ENCODE assay signal across 20 cellular contexts in genomic region chr3:183393625-183394024, GRCh38. TPM values are rescaled to one million over a fixed set of nuclear protein-coding genes. Genes with fewer than 3 reads are reported as not detected.
DNase-seq lines count a peak whose midpoint lies in the region; ATAC-seq and TF ChIP-seq lines count a peak whose summit lies in the region.
"Had no signal": no experiment of that assay in that cellular context is flagged by ENCODE, and none has a peak within 500 bp of the region (broad histone marks: within the 10 kb centered on the region; RNA-seq: fewer than 3 reads in every experiment).

No MANE protein-coding gene starts in this region.

- H3K36me3 Mint-ChIP-seq in WTC11 (no peaks in the 10 kb centered on the region), endothelial cell (ENCODE audit: low read depth, unreplicated experiment) (no peaks in the 10 kb centered on the region)

- H3K36me3 ChIP-seq in right atrium auricular region (no peaks in the 10 kb centered on the region), aorta (ENCODE audit: control insufficient read depth in 1 of 2, insufficient read depth in 2 of 2, low read length in 1 of 2) (no peaks in the 10 kb centered on the region), A673 (ENCODE audit: insufficient read depth, low read length, poor library complexity, severe bottlenecking) (no peaks in the 10 kb centered on the region)

- BruUV-seq in A673 (replicated peaks; lab: Mats Ljungman, UMichigan), result no TSS peak

- H3K4me3 Mint-ChIP-seq in WTC11, result no peak overlapping the region
- H3K4me3 Mint-ChIP-seq in endothelial cell (ENCODE audit: unreplicated experiment), result no peak overlapping the region

- peak; percentile 19 to 83 for ATAC-seq in left cardiac atrium
- ATAC-seq in WTC11, result no peak
- ATAC-seq in aorta (ENCODE audit: low FRiP score), result no peak
- ATAC-seq: A549, HepG2, PC-3 had no signal

- WGBS in aorta, 2 donors, result 3 to 8% methylated on average over 4 of the region's 4 CpGs

- no peaks in the 10 kb centered on the region for H3K27me3 ChIP-seq in right atrium auricular region
- no peaks in the 10 kb centered on the region for H3K27me3 ChIP-seq in aorta (ENCODE audit: control insufficient read depth in 1 of 2, insufficient read depth in 2 of 2, low read length in 1 of 2)
- no peaks in the 10 kb centered on the region for H3K27me3 ChIP-seq in A673 (replicated peaks; ENCODE audit: insufficient read depth, low read depth, low read length, poor library complexity)

- CTCF ChIA-PET in WTC11 (lab: Charles Lee), result no interaction called here
- CTCF ChIA-PET in A673 (lab: Charles Lee), result no interaction called here

- H3K9me3 ChIP-seq in right atrium auricular region (no peaks in the 10 kb centered on the region), aorta (ENCODE audit: control insufficient read depth, low read length) (no peaks in the 10 kb centered on the region), A673 (ENCODE audit: low read depth, low read length, poor library complexity, severe bottlenecking) (no peaks in the 10 kb centered on the region)
- H3K9me3 ChIP-seq: A549 had no signal

- H3K9me3 Mint-ChIP-seq in WTC11 (no peaks in the 10 kb centered on the region), endothelial cell (ENCODE audit: unreplicated experiment) (no peaks in the 10 kb centered on the region)

- H3K27ac ChIP-seq in right atrium auricular region (no peak overlapping the region), aorta (ENCODE audit: low read depth in 1 of 2, low read length in 2 of 2) (no peak overlapping the region), A673 (ENCODE audit: low read depth, low read length, poor library complexity, severe bottlenecking) (no peak overlapping the region)
- H3K27ac ChIP-seq: A549, C4-2B, KMS-11, RWPE1 had no signal

- TF ChIP-seq CTCF in right atrium auricular region (IDR thresholded peaks at IDR 0.05) (no peak), WTC11 (IDR thresholded peaks at IDR 0.05) (no peak), endothelial cell (IDR thresholded peaks at IDR 0.05; ENCODE audit: unreplicated experiment) (no peak), A673 (conservative IDR thresholded peaks at IDR 0.05; ENCODE audit: low read depth, low read length) (no peak)

- H3K27ac Mint-ChIP-seq in WTC11 (0 out of 2 replicates have a peak overlapping the region, but pooled peaks have one; percentile 23), endothelial cell (ENCODE audit: unreplicated experiment) (no peak overlapping the region)

- no peak overlapping the region for H3K4me3 ChIP-seq in right atrium auricular region
- H3K4me3 ChIP-seq in aorta (ENCODE audit: low read length in 2 of 2), result no peak overlapping the region
- H3K4me3 ChIP-seq in A673 (ENCODE audit: low read depth, low read length, poor library complexity, severe bottlenecking), result no peak overlapping the region
- H3K4me3 ChIP-seq: A549 had no signal

- no peaks in the 10 kb centered on the region for H3K4me1 ChIP-seq in right atrium auricular region
- H3K4me1 ChIP-seq in aorta (ENCODE audit: control insufficient read depth in 1 of 2, insufficient read depth in 2 of 2, low read length in 2 of 2), result no peaks in the 10 kb centered on the region
- no peaks in the 10 kb centered on the region for H3K4me1 ChIP-seq in A673 (ENCODE audit: insufficient read depth, low read length, poor library complexity, severe bottlenecking)
- H3K4me1 ChIP-seq: A549 had no signal

- H3K27me3 Mint-ChIP-seq in WTC11 (ENCODE audit: low read depth) (no peaks in the 10 kb centered on the region), endothelial cell (ENCODE audit: unreplicated experiment) (no peaks in the 10 kb centered on the region)

- POLR2A ChIA-PET in WTC11 (lab: Charles Lee), result no interaction called here
- POLR2A ChIA-PET in A673 (lab: Charles Lee; ENCODE audit: low non-redundant PET), result no interaction called here

- H3K4me1 Mint-ChIP-seq in WTC11 (peaks cover 30% of the 10 kb centered on the region), endothelial cell (ENCODE audit: unreplicated experiment) (peaks cover 5% of the 10 kb centered on the region)

- intact Hi-C loops in left cardiac atrium (cut with DNase I), result no loop called here
- intact Hi-C loops in aorta (cut with DNase I), result no loop called here
- intact Hi-C loops in A673 (cut with micrococcal nuclease; ENCODE audit: unreplicated experiment), result loop anchor here (10.0 kb wide), 1 partner anchor 489 kb away; no protein-coding TSS in a partner anchor

- DNase-seq in left cardiac atrium (no peak), right atrium auricular region (ENCODE audit: low spot score) (no peak), WTC11 (ENCODE audit: low spot score) (no peak), islet precursor cell (peak; percentile 70), aorta (no peak), endothelial cell (ENCODE audit: low spot score) (no peak), A673 (ENCODE audit: low spot score) (no peak)
- DNase-seq in stimulated activated naive CD4-positive, alpha-beta T cell treated with Interleukin-2 at 50 U/mL for 16 hours (lab: John Stamatoyannopoulos, UW), result no peak
- DNase-seq: GF-D8, GOT3, NCI-H1048, NCI-H2081 treated with DMSO at 0.1 percent for 48 hours, NCI-H446, NCI-H748 treated with DMSO at 0.1 percent for 48 hours, PC-3 had no signal

TF ChIP-seq in WTC11, 78 proteins besides CTCF, POLR2A, EP300 and RAD21:
- TF ChIP-seq E2F1 (CRISPR knock-in tag; IDR thresholded peaks at IDR 0.05) (no peak), CREB1 (CRISPR knock-in tag; IDR thresholded peaks at IDR 0.05) (no peak), ZNF263 (CRISPR knock-in tag; IDR thresholded peaks at IDR 0.05; ENCODE audit: low read depth) (no peak), CBFB (CRISPR knock-in tag; IDR thresholded peaks at IDR 0.05; ENCODE audit: low read depth) (no peak), NR2C2 (CRISPR knock-in tag; IDR thresholded peaks at IDR 0.05) (no peak)

RNA-seq across cellular contexts. Expression of gene MCF2L2, which starts 34.8 kb away (rescaled TPM):
- total RNA-seq in left cardiac atrium (1 to 10 TPM in 1 of 2 donors, under 1 TPM in 1; 0.34 to 1.1 TPM), right atrium auricular region (under 1 TPM in 1 of 2 donors, not detected in 1; 0.08 TPM), WTC11 (2021) (7.3 to 9.0 TPM (median 7.5 TPM) in 3 replicates), aorta (1 to 10 TPM in 1 of 2 donors, under 1 TPM in 1; 0.75 to 1.0 TPM), endothelial cell (ENCODE audit: unreplicated experiment) (1.8 TPM), A673 (2021) (0.26 TPM in 1 of 2 replicates, not detected in the other)
- under 1 TPM; 0.13 to 0.33 TPM for polyA plus RNA-seq in aorta
- total RNA-seq: HepG2 had no signal
- polyA plus RNA-seq: HepG2 had no signal

Comparison
In these comparisons a context has a peak if more than half of its experiments do, and no peak if none do; other contexts are left out.
1. ATAC-seq: peak in left cardiac atrium (2 of 2); none in WTC11 (single experiment) and aorta (single experiment).